1 cellular context compared by ENCODE assay signal in genomic region chr6:170464080-170464479, GRCh38.
TF ChIP-seq lines count a peak whose summit lies in the region.

No MANE protein-coding gene starts in this region.

TF ChIP-seq in HepG2, 621 proteins besides CTCF, POLR2A, EP300 and RAD21 (continued from another document):
- TF ChIP-seq ZNF407 (CRISPR knock-in tag; IDR thresholded peaks at IDR 0.05; ENCODE audit: not compliant biosample characterization) (no peak), THRA (CRISPR knock-in tag; IDR thresholded peaks at IDR 0.05; ENCODE audit: borderline replicate concordance) (no peak)
TF ChIP-seq in HepG2: peak in this region for 0.
